1 cellular context compared by ENCODE assay signal in genomic region chr16:15949210-15950166, GRCh38.
TF ChIP-seq lines count a peak whose summit lies in the region.

Gene ABCC1, plus strand, starts transcription at chr16:15949616. Its CDS starts 136 bp downstream, at chr16:15949752.

TF ChIP-seq in HepG2, 621 proteins besides CTCF, POLR2A, EP300 and RAD21 (continued from another document and continues in another):
- TF ChIP-seq, protein P1, sequence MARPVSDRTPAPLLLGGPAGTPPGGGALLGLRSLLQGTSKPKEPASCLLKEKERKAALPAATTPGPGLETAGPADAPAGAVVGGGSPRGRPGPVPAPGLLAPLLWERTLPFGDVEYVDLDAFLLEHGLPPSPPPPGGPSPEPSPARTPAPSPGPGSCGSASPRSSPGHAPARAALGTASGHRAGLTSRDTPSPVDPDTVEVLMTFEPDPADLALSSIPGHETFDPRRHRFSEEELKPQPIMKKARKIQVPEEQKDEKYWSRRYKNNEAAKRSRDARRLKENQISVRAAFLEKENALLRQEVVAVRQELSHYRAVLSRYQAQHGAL (CRISPR knock-in tag; IDR thresholded peaks at IDR 0.05; ENCODE audit: not compliant biosample characterization): peak; percentile 58
- TF ChIP-seq ZNF329 (CRISPR knock-in tag; IDR thresholded peaks at IDR 0.05; ENCODE audit: low read depth) (peak; percentile 51; the same call in 1 of the 2 replicates), SP4 (CRISPR knock-in tag; IDR thresholded peaks at IDR 0.05) (peak; percentile 8; the same call in 1 of the 2 replicates), ZNF577 (CRISPR knock-in tag; IDR thresholded peaks at IDR 0.05; ENCODE audit: borderline replicate concordance, low read depth) (no peak), ZNF350 (CRISPR knock-in tag; IDR thresholded peaks at IDR 0.05; ENCODE audit: borderline replicate concordance, low read depth) (peak; percentile 16; the same call in 1 of the 2 replicates), LCORL (IDR thresholded peaks at IDR 0.05) (no peak), LCORL (CRISPR knock-in tag; IDR thresholded peaks at IDR 0.05) (no peak; the same call in 1 of the 2 replicates), ZNF776 (CRISPR knock-in tag; IDR thresholded peaks at IDR 0.05) (peak; percentile 68; the same call in 1 of the 2 replicates), NFYB (CRISPR knock-in tag; IDR thresholded peaks at IDR 0.05) (no peak), MAFK (conservative IDR thresholded peaks at IDR 0.05 in 1 of 2, IDR thresholded peaks at IDR 0.05 in 1 of 2; ENCODE audit: low read length in 2 of 2) (no peak), ZFP36 (IDR thresholded peaks at IDR 0.05; ENCODE audit: borderline replicate concordance, low read depth, low read length, partially characterized antibody) (no peak), CCAR2 (optimal IDR thresholded peaks at IDR 0.05; ENCODE audit: low read depth, low read length) (no peak), KAT2B (IDR thresholded peaks at IDR 0.05; ENCODE audit: borderline replicate concordance, low read depth, low read length) (no peak), IKZF4 (CRISPR knock-in tag; IDR thresholded peaks at IDR 0.05; ENCODE audit: borderline replicate concordance, low read depth, not compliant biosample characterization) (peak; percentile 25), ZNF230 (CRISPR knock-in tag; IDR thresholded peaks at IDR 0.05) (peak; percentile 16; the same call in 1 of the 2 replicates), YEATS2 (CRISPR knock-in tag; IDR thresholded peaks at IDR 0.05; ENCODE audit: borderline replicate concordance) (no peak), HNF4G (IDR thresholded peaks at IDR 0.05; ENCODE audit: borderline replicate concordance, low read depth, low read length) (no peak), HNF4G (CRISPR knock-in tag; IDR thresholded peaks at IDR 0.05; ENCODE audit: borderline replicate concordance, low read depth) (no peak), ZSCAN29 (CRISPR knock-in tag; conservative IDR thresholded peaks at IDR 0.05) (no peak), ZSCAN5A (CRISPR knock-in tag; IDR thresholded peaks at IDR 0.05; ENCODE audit: borderline replicate concordance) (no peak), SRY (CRISPR knock-in tag; IDR thresholded peaks at IDR 0.05) (0 out of 2 replicates have a peak, but pooled peaks have one; percentile 16), PREB (CRISPR knock-in tag; IDR thresholded peaks at IDR 0.05) (peak; percentile 60; the same call in 1 of the 2 replicates), ZMYM3 (CRISPR knock-in tag; IDR thresholded peaks at IDR 0.05) (0 out of 2 replicates have a peak, but pooled peaks have one; percentile 58), ZBTB37 (CRISPR knock-in tag; IDR thresholded peaks at IDR 0.05) (no peak), AGO2 (optimal IDR thresholded peaks at IDR 0.05; ENCODE audit: low read depth, low read length) (peak; percentile 57), SMARCC2 (IDR thresholded peaks at IDR 0.05) (no peak), TBX2 (CRISPR knock-in tag; IDR thresholded peaks at IDR 0.05; ENCODE audit: borderline replicate concordance) (peak; percentile 29; the same call in 1 of the 2 replicates), MAZ (IDR thresholded peaks at IDR 0.05; ENCODE audit: borderline replicate concordance, low read depth, low read length) (no peak), MAZ (CRISPR knock-in tag; IDR thresholded peaks at IDR 0.05; ENCODE audit: low read depth) (peak; percentile 34; the same call in 1 of the 2 replicates), ZNF547 (CRISPR knock-in tag; IDR thresholded peaks at IDR 0.05) (no peak), ZNF746 (CRISPR knock-in tag; IDR thresholded peaks at IDR 0.05) (no peak), ZMAT5 (CRISPR knock-in tag; IDR thresholded peaks at IDR 0.05; ENCODE audit: borderline replicate concordance, low read depth) (no peak), ASH2L (IDR thresholded peaks at IDR 0.05; ENCODE audit: insufficient read length, low read depth, low read length) (peak; percentile 53), IKZF5 (CRISPR knock-in tag; IDR thresholded peaks at IDR 0.05) (no peak)
- TF ChIP-seq, protein P2, sequence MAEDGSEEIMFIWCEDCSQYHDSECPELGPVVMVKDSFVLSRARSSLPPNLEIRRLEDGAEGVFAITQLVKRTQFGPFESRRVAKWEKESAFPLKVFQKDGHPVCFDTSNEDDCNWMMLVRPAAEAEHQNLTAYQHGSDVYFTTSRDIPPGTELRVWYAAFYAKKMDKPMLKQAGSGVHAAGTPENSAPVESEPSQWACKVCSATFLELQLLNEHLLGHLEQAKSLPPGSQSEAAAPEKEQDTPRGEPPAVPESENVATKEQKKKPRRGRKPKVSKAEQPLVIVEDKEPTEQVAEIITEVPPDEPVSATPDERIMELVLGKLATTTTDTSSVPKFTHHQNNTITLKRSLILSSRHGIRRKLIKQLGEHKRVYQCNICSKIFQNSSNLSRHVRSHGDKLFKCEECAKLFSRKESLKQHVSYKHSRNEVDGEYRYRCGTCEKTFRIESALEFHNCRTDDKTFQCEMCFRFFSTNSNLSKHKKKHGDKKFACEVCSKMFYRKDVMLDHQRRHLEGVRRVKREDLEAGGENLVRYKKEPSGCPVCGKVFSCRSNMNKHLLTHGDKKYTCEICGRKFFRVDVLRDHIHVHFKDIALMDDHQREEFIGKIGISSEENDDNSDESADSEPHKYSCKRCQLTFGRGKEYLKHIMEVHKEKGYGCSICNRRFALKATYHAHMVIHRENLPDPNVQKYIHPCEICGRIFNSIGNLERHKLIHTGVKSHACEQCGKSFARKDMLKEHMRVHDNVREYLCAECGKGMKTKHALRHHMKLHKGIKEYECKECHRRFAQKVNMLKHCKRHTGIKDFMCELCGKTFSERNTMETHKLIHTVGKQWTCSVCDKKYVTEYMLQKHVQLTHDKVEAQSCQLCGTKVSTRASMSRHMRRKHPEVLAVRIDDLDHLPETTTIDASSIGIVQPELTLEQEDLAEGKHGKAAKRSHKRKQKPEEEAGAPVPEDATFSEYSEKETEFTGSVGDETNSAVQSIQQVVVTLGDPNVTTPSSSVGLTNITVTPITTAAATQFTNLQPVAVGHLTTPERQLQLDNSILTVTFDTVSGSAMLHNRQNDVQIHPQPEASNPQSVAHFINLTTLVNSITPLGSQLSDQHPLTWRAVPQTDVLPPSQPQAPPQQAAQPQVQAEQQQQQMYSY (CRISPR knock-in tag; IDR thresholded peaks at IDR 0.05): no peak
- TF ChIP-seq, protein P3, sequence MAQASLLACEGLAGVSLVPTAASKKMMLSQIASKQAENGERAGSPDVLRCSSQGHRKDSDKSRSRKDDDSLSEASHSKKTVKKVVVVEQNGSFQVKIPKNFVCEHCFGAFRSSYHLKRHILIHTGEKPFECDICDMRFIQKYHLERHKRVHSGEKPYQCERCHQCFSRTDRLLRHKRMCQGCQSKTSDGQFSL (CRISPR knock-in tag; IDR thresholded peaks at IDR 0.05): 0 out of 2 replicates have a peak, but pooled peaks have one; percentile 23
- TF ChIP-seq, protein P4, sequence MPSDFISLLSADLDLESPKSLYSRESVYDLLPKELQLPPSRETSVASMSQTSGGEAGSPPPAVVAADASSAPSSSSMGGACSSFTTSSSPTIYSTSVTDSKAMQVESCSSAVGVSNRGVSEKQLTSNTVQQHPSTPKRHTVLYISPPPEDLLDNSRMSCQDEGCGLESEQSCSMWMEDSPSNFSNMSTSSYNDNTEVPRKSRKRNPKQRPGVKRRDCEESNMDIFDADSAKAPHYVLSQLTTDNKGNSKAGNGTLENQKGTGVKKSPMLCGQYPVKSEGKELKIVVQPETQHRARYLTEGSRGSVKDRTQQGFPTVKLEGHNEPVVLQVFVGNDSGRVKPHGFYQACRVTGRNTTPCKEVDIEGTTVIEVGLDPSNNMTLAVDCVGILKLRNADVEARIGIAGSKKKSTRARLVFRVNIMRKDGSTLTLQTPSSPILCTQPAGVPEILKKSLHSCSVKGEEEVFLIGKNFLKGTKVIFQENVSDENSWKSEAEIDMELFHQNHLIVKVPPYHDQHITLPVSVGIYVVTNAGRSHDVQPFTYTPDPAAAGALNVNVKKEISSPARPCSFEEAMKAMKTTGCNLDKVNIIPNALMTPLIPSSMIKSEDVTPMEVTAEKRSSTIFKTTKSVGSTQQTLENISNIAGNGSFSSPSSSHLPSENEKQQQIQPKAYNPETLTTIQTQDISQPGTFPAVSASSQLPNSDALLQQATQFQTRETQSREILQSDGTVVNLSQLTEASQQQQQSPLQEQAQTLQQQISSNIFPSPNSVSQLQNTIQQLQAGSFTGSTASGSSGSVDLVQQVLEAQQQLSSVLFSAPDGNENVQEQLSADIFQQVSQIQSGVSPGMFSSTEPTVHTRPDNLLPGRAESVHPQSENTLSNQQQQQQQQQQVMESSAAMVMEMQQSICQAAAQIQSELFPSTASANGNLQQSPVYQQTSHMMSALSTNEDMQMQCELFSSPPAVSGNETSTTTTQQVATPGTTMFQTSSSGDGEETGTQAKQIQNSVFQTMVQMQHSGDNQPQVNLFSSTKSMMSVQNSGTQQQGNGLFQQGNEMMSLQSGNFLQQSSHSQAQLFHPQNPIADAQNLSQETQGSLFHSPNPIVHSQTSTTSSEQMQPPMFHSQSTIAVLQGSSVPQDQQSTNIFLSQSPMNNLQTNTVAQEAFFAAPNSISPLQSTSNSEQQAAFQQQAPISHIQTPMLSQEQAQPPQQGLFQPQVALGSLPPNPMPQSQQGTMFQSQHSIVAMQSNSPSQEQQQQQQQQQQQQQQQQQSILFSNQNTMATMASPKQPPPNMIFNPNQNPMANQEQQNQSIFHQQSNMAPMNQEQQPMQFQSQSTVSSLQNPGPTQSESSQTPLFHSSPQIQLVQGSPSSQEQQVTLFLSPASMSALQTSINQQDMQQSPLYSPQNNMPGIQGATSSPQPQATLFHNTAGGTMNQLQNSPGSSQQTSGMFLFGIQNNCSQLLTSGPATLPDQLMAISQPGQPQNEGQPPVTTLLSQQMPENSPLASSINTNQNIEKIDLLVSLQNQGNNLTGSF (CRISPR knock-in tag; IDR thresholded peaks at IDR 0.05): 0 out of 2 replicates have a peak, but pooled peaks have one; percentile 69
- TF ChIP-seq, protein P5, sequence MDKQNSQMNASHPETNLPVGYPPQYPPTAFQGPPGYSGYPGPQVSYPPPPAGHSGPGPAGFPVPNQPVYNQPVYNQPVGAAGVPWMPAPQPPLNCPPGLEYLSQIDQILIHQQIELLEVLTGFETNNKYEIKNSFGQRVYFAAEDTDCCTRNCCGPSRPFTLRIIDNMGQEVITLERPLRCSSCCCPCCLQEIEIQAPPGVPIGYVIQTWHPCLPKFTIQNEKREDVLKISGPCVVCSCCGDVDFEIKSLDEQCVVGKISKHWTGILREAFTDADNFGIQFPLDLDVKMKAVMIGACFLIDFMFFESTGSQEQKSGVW (CRISPR knock-in tag; IDR thresholded peaks at IDR 0.05; ENCODE audit: borderline replicate concordance): no peak
